ENCODE assay signal across 14 cellular contexts in the genomic region with DNA sequence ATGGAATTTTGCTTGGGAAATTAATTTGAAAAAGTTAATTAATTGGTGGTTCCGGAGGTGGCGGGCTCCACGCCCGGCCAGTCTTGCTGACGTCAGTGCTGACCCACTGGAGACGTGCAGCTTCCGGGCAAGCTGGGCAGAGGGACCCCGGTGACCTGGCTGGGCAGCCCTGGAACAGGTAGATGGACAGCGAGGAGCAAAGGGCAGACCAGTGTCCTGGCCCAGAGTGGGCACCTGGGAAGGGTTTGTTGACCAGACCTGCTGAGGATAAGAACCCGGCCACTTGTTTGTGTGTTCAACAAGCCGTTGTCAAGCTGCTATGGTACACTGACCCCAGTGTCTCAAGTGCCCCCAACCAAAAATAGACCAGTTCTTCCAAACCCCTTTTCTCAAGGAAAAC. TPM values are rescaled to one million over a fixed set of nuclear protein-coding genes. Genes with fewer than 3 reads are reported as not detected.
DNase-seq lines count a peak whose midpoint lies in the region; ATAC-seq and TF ChIP-seq lines count a peak whose summit lies in the region.
"Had no signal": no experiment of that assay in that cellular context is flagged by ENCODE, and none has a peak within 500 bp of the region (broad histone marks: within the 10 kb centered on the region; RNA-seq: fewer than 3 reads in every experiment).

No MANE protein-coding gene starts in this region.

- H3K9me3 ChIP-seq in cardiac muscle cell (ENCODE audit: low read depth) (no peaks in the 10 kb centered on the region), thyroid gland (no peaks in the 10 kb centered on the region)

- no peak overlapping the region for H3K4me3 Mint-ChIP-seq in osteocyte (ENCODE audit: unreplicated experiment)

- WGBS in thyroid gland, 2 donors = 76 to 77% methylated on average over 11 of the region's 11 CpGs

- intact Hi-C loops in left ventricle myocardium superior (cut with micrococcal nuclease) = no loop called here
- intact Hi-C loops in thyroid gland (cut with DNase I) = no loop called here
- intact Hi-C loops in posterior cingulate gyrus (cut with DNase I) = no loop called here

- no peaks in the 10 kb centered on the region for H3K27me3 Mint-ChIP-seq in osteocyte (ENCODE audit: unreplicated experiment)
- H3K27me3 Mint-ChIP-seq: activated naive CD4-positive, alpha-beta T cell treated with anti-CD3 and anti-CD28 coated beads, Interleukin-2, amount 50 U/mL, for 24 hours had no signal

- DNase-seq in cardiac muscle cell (ENCODE audit: low read depth in 1 of 2, low spot score in 1 of 2) (no peak), left ventricle myocardium superior (no peak), osteocyte (ENCODE audit: extremely low spot score, unreplicated experiment) (no peak), thyroid gland (peak; percentile 64 to 66), germinal center (ENCODE audit: low spot score) (no peak), posterior cingulate gyrus (no peak)
- DNase-seq: activated CD8-positive, alpha-beta memory T cell treated with anti-CD3 and anti-CD28 coated beads, Interleukin-2, amount 50 U/mL, for 48 hours; NCI-H1105 treated with DMSO at 0.1 percent for 48 hours; SW 1271 had no signal

- H3K27me3 ChIP-seq in cardiac muscle cell = no peaks in the 10 kb centered on the region
- H3K27me3 ChIP-seq in thyroid gland = no peaks in the 10 kb centered on the region

- no peak for TF ChIP-seq CTCF in cardiac muscle cell (IDR thresholded peaks at IDR 0.05; ENCODE audit: low read depth, low read length)
- TF ChIP-seq CTCF in osteocyte (IDR thresholded peaks at IDR 0.05) = no peak
- no peak for TF ChIP-seq CTCF in thyroid gland (IDR thresholded peaks at IDR 0.05)

- ATAC-seq in left ventricle myocardium superior (no peak), HG03095 (IDR thresholded peaks at IDR 0.05; ENCODE audit: unreplicated experiment) (no peak)
- ATAC-seq: activated CD4-positive, CD25-positive, alpha-beta regulatory T cell treated with anti-CD3 and anti-CD28 coated beads, Interleukin-2, amount 50 U/mL, for 24 hours had no signal

- peak overlapping the region; percentile 81 for H3K27ac Mint-ChIP-seq in osteocyte (ENCODE audit: unreplicated experiment)
- H3K27ac Mint-ChIP-seq: activated naive CD4-positive, alpha-beta T cell treated with anti-CD3 and anti-CD28 coated beads, Interleukin-2, amount 50 U/mL, for 24 hours had no signal

- H3K36me3 ChIP-seq in cardiac muscle cell (no peaks in the 10 kb centered on the region), thyroid gland (no peaks in the 10 kb centered on the region)

- peaks cover 84% of the 10 kb centered on the region for H3K4me1 Mint-ChIP-seq in osteocyte (ENCODE audit: unreplicated experiment)

- TF ChIP-seq POLR2A in thyroid gland (IDR thresholded peaks at IDR 0.05) = no peak

- H3K4me1 ChIP-seq in cardiac muscle cell (ENCODE audit: low read depth) = peaks cover 43% of the 10 kb centered on the region
- peaks cover 81 to 97% of the 10 kb centered on the region in 2 donors for H3K4me1 ChIP-seq in thyroid gland

- H3K27ac ChIP-seq in cardiac muscle cell (peak overlapping the region; percentile 68), cingulate gyrus (ENCODE audit: low read depth, low read length) (peak overlapping the region; percentile 95), thyroid gland (peak overlapping the region; percentile 15 to 92 (median 92))
- H3K27ac ChIP-seq: epithelial cell of prostate had no signal

- H3K9me3 Mint-ChIP-seq in osteocyte (ENCODE audit: unreplicated experiment) = no peaks in the 10 kb centered on the region
- H3K9me3 Mint-ChIP-seq: activated naive CD4-positive, alpha-beta T cell treated with anti-CD3 and anti-CD28 coated beads, Interleukin-2, amount 50 U/mL, for 24 hours had no signal

- H3K4me3 ChIP-seq in cardiac muscle cell (no peak overlapping the region), thyroid gland (replicated peaks in 1 of 3) (no peak overlapping the region)

- no peaks in the 10 kb centered on the region for H3K36me3 Mint-ChIP-seq in osteocyte (ENCODE audit: unreplicated experiment)
- H3K36me3 Mint-ChIP-seq: activated naive CD4-positive, alpha-beta T cell treated with anti-CD3 and anti-CD28 coated beads, Interleukin-2, amount 50 U/mL, for 24 hours had no signal

RNA-seq across cellular contexts. Expression of a gene that starts 17.5 kb away (rescaled TPM):
- total RNA-seq in cardiac muscle cell (91.9 and 122 TPM in 2 replicates), left ventricle myocardium superior (75.7 TPM), osteocyte (239 and 259 TPM in 2 replicates), thyroid gland (10 to 100 TPM; 52.3 to 81.8 (median 62.6) TPM)
- 70.4 and 79.4 TPM in 2 replicates for polyA plus RNA-seq in cardiac muscle cell

Comparison
In these comparisons a context has a peak if more than half of its experiments do, and no peak if none do; other contexts are left out.
1. DNase-seq: peak in thyroid gland (2 of 2); none in cardiac muscle cell (0 of 2), left ventricle myocardium superior (single experiment), osteocyte (single experiment), germinal center (single experiment) and posterior cingulate gyrus (0 of 10).
2. Peak in every context shown above with its lines, with median percentiles within 50 percentile points of each other: H3K27ac ChIP-seq.